ENCODE assay signal across 8 cellular contexts in the genomic region with DNA sequence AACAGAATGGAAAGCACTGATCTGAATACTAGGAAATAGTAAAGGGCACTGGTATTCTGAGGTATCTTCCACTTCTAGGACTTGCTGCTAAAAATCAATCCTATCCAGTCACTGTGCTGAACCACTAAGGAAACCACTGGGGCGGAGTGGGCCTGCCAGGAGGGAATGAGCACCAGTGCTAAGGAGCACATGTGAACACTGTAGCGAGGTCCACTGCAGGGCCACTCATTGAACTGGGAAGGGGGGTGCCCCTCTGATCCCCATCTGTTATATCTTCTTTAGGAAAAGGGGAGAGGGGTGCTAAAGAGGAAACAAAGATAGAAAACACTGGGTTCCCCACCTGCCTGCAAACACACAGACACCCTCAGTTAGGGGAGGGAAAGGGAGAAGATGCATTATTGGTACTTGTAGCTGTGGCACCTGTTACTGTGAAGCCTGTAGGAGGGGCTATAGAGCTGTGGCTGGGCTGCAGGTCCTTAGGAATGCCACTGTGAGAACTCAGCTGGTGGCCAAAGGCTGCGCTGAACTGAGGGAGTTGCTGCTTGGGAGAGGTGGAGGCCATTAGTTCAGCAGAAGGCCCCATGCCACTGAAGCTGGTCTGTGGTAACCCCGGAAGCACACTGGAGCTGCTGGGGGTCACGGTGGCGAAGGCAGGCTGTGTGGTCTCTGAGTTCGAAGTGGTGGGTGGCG.
DNase-seq lines count a peak whose midpoint lies in the region; ATAC-seq lines count a peak whose summit lies in the region.

No MANE protein-coding gene starts in this region.

- H3K27ac ChIP-seq in SJCRH30 = no peak overlapping the region

- DNase-seq in COLO668 (lab: John Stamatoyannopoulos, UW; ENCODE audit: unreplicated experiment) (peak; percentile 22), SJCRH30 (peak; percentile 30 to 49), iPS-NIHi7 (ENCODE audit: extremely low spot score) (peak; percentile 77), NCI-H526 treated with DMSO at 0.1 percent for 48 hours (lab: John Stamatoyannopoulos, UW) (no peak), DMS114 treated with DMSO at 0.1 percent for 48 hours (lab: John Stamatoyannopoulos, UW; ENCODE audit: unreplicated experiment) (no peak)
- DNase-seq in stimulated activated naive B cell treated with anti-CD40 and anti-IgM and Interleukin-4, amounts not matched to agents 10 μg/mL and 1 μg/mL and 100 μg/mL, for 72 hours = no peak

- peak; percentile 52 for ATAC-seq in GM21576 (IDR thresholded peaks at IDR 0.05; ENCODE audit: unreplicated experiment)
- no peak for ATAC-seq in HG03565 (IDR thresholded peaks at IDR 0.05; ENCODE audit: unreplicated experiment)
- ATAC-seq in stimulated activated naive B cell treated with anti-CD40 and anti-IgM and Interleukin-4, amounts not matched to agents 10 μg/mL and 1 μg/mL and 100 μg/mL, for 72 hours (replicated peaks) = no peak

- H3K27me3 ChIP-seq in SJCRH30 = no peaks in the 10 kb centered on the region

- no peak overlapping the region for H3K4me3 ChIP-seq in SJCRH30

- no peaks in the 10 kb centered on the region for H3K4me1 Mint-ChIP-seq in stimulated activated naive B cell treated with anti-CD40 and anti-IgM and Interleukin-4, amounts not matched to agents 10 μg/mL and 1 μg/mL and 100 μg/mL, for 72 hours

- H3K9me3 ChIP-seq in SJCRH30 (replicated peaks) = no peaks in the 10 kb centered on the region

- no peaks in the 10 kb centered on the region for H3K4me1 ChIP-seq in SJCRH30

- H3K9me3 Mint-ChIP-seq in stimulated activated naive B cell treated with anti-CD40 and anti-IgM and Interleukin-4, amounts not matched to agents 10 μg/mL and 1 μg/mL and 100 μg/mL, for 72 hours = no peaks in the 10 kb centered on the region

- no peak overlapping the region for H3K27ac Mint-ChIP-seq in stimulated activated naive B cell treated with anti-CD40 and anti-IgM and Interleukin-4, amounts not matched to agents 10 μg/mL and 1 μg/mL and 100 μg/mL, for 72 hours

- H3K36me3 Mint-ChIP-seq in stimulated activated naive B cell treated with anti-CD40 and anti-IgM and Interleukin-4, amounts not matched to agents 10 μg/mL and 1 μg/mL and 100 μg/mL, for 72 hours = peaks cover 20 to 56% of the 10 kb centered on the region in 2 donors

- no peak overlapping the region for H3K4me3 Mint-ChIP-seq in stimulated activated naive B cell treated with anti-CD40 and anti-IgM and Interleukin-4, amounts not matched to agents 10 μg/mL and 1 μg/mL and 100 μg/mL, for 72 hours

- H3K27me3 Mint-ChIP-seq in stimulated activated naive B cell treated with anti-CD40 and anti-IgM and Interleukin-4, amounts not matched to agents 10 μg/mL and 1 μg/mL and 100 μg/mL, for 72 hours = no peaks in the 10 kb centered on the region

- peaks cover 32% of the 10 kb centered on the region for H3K36me3 ChIP-seq in SJCRH30

Comparison
In these comparisons a context has a peak if more than half of its experiments do, and no peak if none do; other contexts are left out.
1. DNase-seq: peak in COLO668 (single experiment), SJCRH30 (2 of 2) and iPS-NIHi7 (single experiment); none in NCI-H526 treated with DMSO at 0.1 percent for 48 hours (single experiment), DMS114 treated with DMSO at 0.1 percent for 48 hours (single experiment) and stimulated activated naive B cell treated with anti-CD40 and anti-IgM and Interleukin-4, amounts not matched to agents 10 μg/mL and 1 μg/mL and 100 μg/mL, for 72 hours (single experiment).